In genomic region chr13:109789262-109789661, GRCh38 we compare ENCODE assay signal across 13 cellular contexts. TPM values are rescaled to one million over a fixed set of nuclear protein-coding genes. Genes with fewer than 3 reads are reported as not detected.
DNase-seq lines count a peak whose midpoint lies in the region.
"Had no signal": no experiment of that assay in that cellular context is flagged by ENCODE, and none has a peak within 500 bp of the region (broad histone marks: within the 10 kb centered on the region; RNA-seq: fewer than 3 reads in every experiment).

No MANE protein-coding gene starts in this region.

- H3K4me1 Mint-ChIP-seq in T-helper 2 cell treated with Interferon-gamma antibody and Interleukin-4, amounts not matched to agents 5 μg/mL and 100 μg/mL, for 36 hours (ENCODE audit: low read depth) = peaks cover 47% of the 10 kb centered on the region

- H3K27ac Mint-ChIP-seq in T-helper 2 cell treated with Interferon-gamma antibody and Interleukin-4, amounts not matched to agents 5 μg/mL and 100 μg/mL, for 36 hours = peak overlapping the region; percentile 87
- H3K27ac Mint-ChIP-seq: effector memory CD8-positive, alpha-beta T cell; memory B cell; T-helper 1 cell treated with Interleukin-12 subunit alpha and Interleukin-12 subunit beta and Interleukin-4 antibody, amounts not matched to agents 30 μg/mL and 1 μg/mL, for 36 hours had no signal

- H3K9me3 Mint-ChIP-seq in T-helper 2 cell treated with Interferon-gamma antibody and Interleukin-4, amounts not matched to agents 5 μg/mL and 100 μg/mL, for 36 hours = no peaks in the 10 kb centered on the region
- H3K9me3 Mint-ChIP-seq: effector memory CD8-positive, alpha-beta T cell; memory B cell; T-helper 1 cell treated with Interleukin-12 subunit alpha and Interleukin-12 subunit beta and Interleukin-4 antibody, amounts not matched to agents 30 μg/mL and 1 μg/mL, for 36 hours had no signal

- H3K4me3 Mint-ChIP-seq in T-helper 2 cell treated with Interferon-gamma antibody and Interleukin-4, amounts not matched to agents 5 μg/mL and 100 μg/mL, for 36 hours = peak overlapping the region; percentile 71
- H3K4me3 Mint-ChIP-seq: memory B cell had no signal

- DNase-seq in T-helper 2 cell treated with Interferon-gamma antibody and Interleukin-4, amounts not matched to agents 5 μg/mL and 100 μg/mL, for 36 hours (ENCODE audit: low spot score) = no peak
- DNase-seq in T-helper 2 cell (no peak), NCI-H345 treated with DMSO at 0.1 percent for 48 hours (lab: John Stamatoyannopoulos, UW; ENCODE audit: unreplicated experiment) (peak; percentile 28), epidermal melanocyte (ENCODE audit: insufficient read length, low spot score) (peak; percentile 49), NCI-H1092 treated with DMSO at 0.1 percent for 48 hours (lab: John Stamatoyannopoulos, UW) (no peak), occipital lobe (lab: John Stamatoyannopoulos, UW) (no peak)
- DNase-seq in activated CD4-positive, alpha-beta T cell treated with anti-CD3 and anti-CD28 coated beads for 48 hours = no peak
- DNase-seq: activated CD8-positive, alpha-beta memory T cell treated with anti-CD3 and anti-CD28 coated beads for 24 hours; effector memory CD8-positive, alpha-beta T cell; upper lobe of left lung had no signal

- H3K36me3 Mint-ChIP-seq in T-helper 2 cell treated with Interferon-gamma antibody and Interleukin-4, amounts not matched to agents 5 μg/mL and 100 μg/mL, for 36 hours (ENCODE audit: low read depth) = no peaks in the 10 kb centered on the region
- H3K36me3 Mint-ChIP-seq: memory B cell had no signal

- peaks cover 25% of the 10 kb centered on the region for H3K27me3 Mint-ChIP-seq in T-helper 2 cell treated with Interferon-gamma antibody and Interleukin-4, amounts not matched to agents 5 μg/mL and 100 μg/mL, for 36 hours (ENCODE audit: low read depth)

- peak overlapping the region; percentile 25 for H3K27ac ChIP-seq in temporal lobe (ENCODE audit: low read depth, low read length)

RNA-seq across cellular contexts. Expression of gene IRS2, which starts 2.9 kb away (rescaled TPM):
- 16.7 TPM for total RNA-seq in temporal lobe
- total RNA-seq in occipital lobe = 12.8 TPM

Comparison
In these comparisons a context has a peak if more than half of its experiments do, and no peak if none do; other contexts are left out.
1. DNase-seq: peak in NCI-H345 treated with DMSO at 0.1 percent for 48 hours (single experiment) and epidermal melanocyte (single experiment); none in T-helper 2 cell treated with Interferon-gamma antibody and Interleukin-4, amounts not matched to agents 5 μg/mL and 100 μg/mL, for 36 hours (single experiment), T-helper 2 cell (0 of 5), NCI-H1092 treated with DMSO at 0.1 percent for 48 hours (single experiment), occipital lobe (single experiment) and activated CD4-positive, alpha-beta T cell treated with anti-CD3 and anti-CD28 coated beads for 48 hours (single experiment).